ENCODE assay signal across 10 cellular contexts in genomic region chr10:100100651-100101525, GRCh38.
A peak's percentile ranks its signal among the peaks of the same experiment; 100 is the strongest.
DNase-seq lines count a peak whose midpoint lies in the region; ATAC-seq and TF ChIP-seq lines count a peak whose summit lies in the region.
"Had no signal": no experiment of that assay in that cellular context is flagged by ENCODE, and none has a peak within 500 bp of the region (broad histone marks: within the 10 kb centered on the region; RNA-seq: fewer than 3 reads in every experiment).

No MANE protein-coding gene starts in this region.

- TF ChIP-seq CTCF in WERI-Rb-1 (IDR thresholded peaks at IDR 0.05; ENCODE audit: low read depth, low read length) = peak; percentile 47

- DNase-seq in EH (ENCODE audit: low read depth) (peak; percentile 33), HuH-7.5 (ENCODE audit: low spot score) (peak; percentile 67), WERI-Rb-1 (peak; percentile 27), left kidney (ENCODE audit: low read depth, low spot score) (peak; percentile 17)
- DNase-seq in stimulated activated effector memory CD8-positive, alpha-beta T cell treated with anti-CD3 and anti-CD28 coated beads, Interleukin-12 subunit alpha, Interleukin-12 subunit beta, amount 100 ng/mL, for 72 hours (ENCODE audit: low spot score in 2 of 2) = no peak
- DNase-seq in activated CD4-positive, CD25-positive, alpha-beta regulatory T cell (lab: John Stamatoyannopoulos, UW) = no peak
- DNase-seq: effector CD8-positive, alpha-beta T cell; NCI-H2227 treated with DMSO at 0.1 percent for 48 hours had no signal

- no peak overlapping the region for H3K4me3 ChIP-seq in WERI-Rb-1 (ENCODE audit: low read depth, low read length)

- H3K27ac ChIP-seq in WERI-Rb-1 = no peak overlapping the region

- no peak overlapping the region for H3K27ac Mint-ChIP-seq in stimulated activated effector memory CD8-positive, alpha-beta T cell treated with anti-CD3 and anti-CD28 coated beads, Interleukin-12 subunit alpha, Interleukin-12 subunit beta, amount 100 ng/mL, for 72 hours

- H3K4me1 Mint-ChIP-seq in stimulated activated effector memory CD8-positive, alpha-beta T cell treated with anti-CD3 and anti-CD28 coated beads, Interleukin-12 subunit alpha, Interleukin-12 subunit beta, amount 100 ng/mL, for 72 hours = no peaks in the 10 kb centered on the region

- no peaks in the 10 kb centered on the region for H3K9me3 ChIP-seq in WERI-Rb-1 (ENCODE audit: severe bottlenecking)

- no peak overlapping the region for H3K4me3 Mint-ChIP-seq in stimulated activated effector memory CD8-positive, alpha-beta T cell treated with anti-CD3 and anti-CD28 coated beads, Interleukin-12 subunit alpha, Interleukin-12 subunit beta, amount 100 ng/mL, for 72 hours

- H3K36me3 ChIP-seq in WERI-Rb-1 = no peaks in the 10 kb centered on the region

- no peaks in the 10 kb centered on the region for H3K36me3 Mint-ChIP-seq in stimulated activated effector memory CD8-positive, alpha-beta T cell treated with anti-CD3 and anti-CD28 coated beads, Interleukin-12 subunit alpha, Interleukin-12 subunit beta, amount 100 ng/mL, for 72 hours

- no peak for ATAC-seq in stimulated activated effector memory CD8-positive, alpha-beta T cell treated with anti-CD3 and anti-CD28 coated beads, Interleukin-12 subunit alpha, Interleukin-12 subunit beta, amount 100 ng/mL, for 72 hours
- ATAC-seq in HG03520 (IDR thresholded peaks at IDR 0.05; ENCODE audit: unreplicated experiment) (no peak), HG02759 (IDR thresholded peaks at IDR 0.05; ENCODE audit: unreplicated experiment) (no peak)

- H3K27me3 ChIP-seq in WERI-Rb-1 (ENCODE audit: insufficient read depth, low read depth, severe bottlenecking) = no peaks in the 10 kb centered on the region

- no peaks in the 10 kb centered on the region for H3K9me3 Mint-ChIP-seq in stimulated activated effector memory CD8-positive, alpha-beta T cell treated with anti-CD3 and anti-CD28 coated beads, Interleukin-12 subunit alpha, Interleukin-12 subunit beta, amount 100 ng/mL, for 72 hours

Comparison
In these comparisons a context has a peak if more than half of its experiments do, and no peak if none do; other contexts are left out.
1. DNase-seq: peak in EH (single experiment), HuH-7.5 (single experiment), WERI-Rb-1 (single experiment) and left kidney (single experiment); none in stimulated activated effector memory CD8-positive, alpha-beta T cell treated with anti-CD3 and anti-CD28 coated beads, Interleukin-12 subunit alpha, Interleukin-12 subunit beta, amount 100 ng/mL, for 72 hours (0 of 2) and activated CD4-positive, CD25-positive, alpha-beta regulatory T cell (0 of 4).